In the genomic region with DNA sequence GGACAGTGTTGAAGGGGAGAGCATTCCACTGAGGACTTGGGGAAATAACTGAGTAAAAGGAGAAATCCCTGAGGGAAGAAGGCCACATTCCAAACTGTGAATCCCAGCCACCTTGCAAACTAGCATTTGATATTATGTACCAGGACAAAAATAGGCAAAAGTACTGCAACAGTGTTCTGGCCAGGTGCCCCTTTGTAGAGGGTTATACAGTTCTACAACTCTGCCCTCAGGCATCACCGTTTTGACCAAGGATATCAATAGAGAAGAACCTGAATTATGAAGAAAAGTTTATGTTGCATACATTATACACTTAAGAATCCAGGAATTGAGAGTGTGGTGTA, we compare ENCODE assay signal across 1 cellular context.
TF ChIP-seq lines count a peak whose summit lies in the region.

No MANE protein-coding gene starts in this region.

TF ChIP-seq in HepG2, 621 proteins besides CTCF, POLR2A, EP300 and RAD21:
- TF ChIP-seq ZSCAN21 (CRISPR knock-in tag; IDR thresholded peaks at IDR 0.05; ENCODE audit: borderline replicate concordance) (0 out of 2 replicates have a peak, but pooled peaks have one; percentile 6), ZNF354B (CRISPR knock-in tag; IDR thresholded peaks at IDR 0.05) (0 out of 2 replicates have a peak, but pooled peaks have one; percentile 4), BCL6 (CRISPR knock-in tag; IDR thresholded peaks at IDR 0.05) (no peak), ZNF703 (CRISPR knock-in tag; IDR thresholded peaks at IDR 0.05; ENCODE audit: borderline replicate concordance) (peak; percentile 11; the same call in 1 of the 2 replicates)
